Comparison of ENCODE assay signal across 8 cellular contexts in genomic region chr10:29487032-29487883, GRCh38.
DNase-seq lines count a peak whose midpoint lies in the region; ATAC-seq, FAIRE-seq and TF ChIP-seq lines count a peak whose summit lies in the region.
"Not testable (repeated sequence)": the region's sequence is repeated elsewhere in the genome, so short reads cannot be mapped to it uniquely, and the experiment has no call there.

No MANE protein-coding gene starts in this region.

- DNase-seq in A549 (ENCODE audit: low read depth in 1 of 2, low spot score in 1 of 2); GM12892 (ENCODE audit: insufficient read length); endothelial cell of umbilical vein (ENCODE audit: low read depth, low spot score): not testable (repeated sequence)
- peak; percentile 50 for DNase-seq in NB4 (ENCODE audit: low read depth)
- DNase-seq in activated CD8-positive, alpha-beta T cell treated with anti-CD3 and anti-CD28 coated beads, Interleukin-2, amount 10 ng/mL, durations not matched to agents 7 days and 5 days: peak; percentile 47
- DNase-seq in osteocyte (ENCODE audit: extremely low spot score, unreplicated experiment): peak; percentile 56
- peak in 1 of 2 donors; percentile 64 for DNase-seq in stimulated activated naive CD8-positive, alpha-beta T cell treated with anti-CD3 and anti-CD28 coated beads, Interleukin-15, amount 100 ng/mL, for 72 hours

- H3K36me3 ChIP-seq in endothelial cell of umbilical vein (ENCODE audit: control insufficient read depth in 2 of 2, extremely low read depth in 1 of 2, insufficient read depth in 2 of 2, low read length in 2 of 2): peaks cover 2 to 30% of the 10 kb centered on the region in 2 experiments

- peaks cover 44% of the 10 kb centered on the region for H3K36me3 Mint-ChIP-seq in activated CD8-positive, alpha-beta T cell treated with anti-CD3 and anti-CD28 coated beads, Interleukin-2, amount 10 ng/mL, durations not matched to agents 7 days and 5 days (ENCODE audit: low read depth)
- peaks cover 20% of the 10 kb centered on the region for H3K36me3 Mint-ChIP-seq in activated naive CD8-positive, alpha-beta T cell
- peaks cover 72% of the 10 kb centered on the region for H3K36me3 Mint-ChIP-seq in osteocyte (ENCODE audit: unreplicated experiment)

- TF ChIP-seq POLR2A in A549 (IDR thresholded peaks at IDR 0.05; ENCODE audit: low read length); GM12892 (IDR thresholded peaks at IDR 0.05; ENCODE audit: low read depth, low read length); NB4 (IDR thresholded peaks at IDR 0.05; ENCODE audit: extremely low read depth, insufficient read length); endothelial cell of umbilical vein (IDR thresholded peaks at IDR 0.05; ENCODE audit: low read depth, low read length): not testable (repeated sequence)

- not testable (repeated sequence) for H3K9me1 ChIP-seq in endothelial cell of umbilical vein (replicated peaks; ENCODE audit: control insufficient read depth, extremely low read depth, insufficient read depth, low read length)

- dilution Hi-C loops in endothelial cell of umbilical vein (cut with MboI; ENCODE audit: extremely low pct_ligation_motif_present, low sequenced_read_pairs): not testable (repeated sequence)

- BruUV-seq in endothelial cell of umbilical vein (replicated peaks; lab: Mats Ljungman, UMichigan): not testable (repeated sequence)

- H3K4me1 Mint-ChIP-seq in activated CD8-positive, alpha-beta T cell treated with anti-CD3 and anti-CD28 coated beads, Interleukin-2, amount 10 ng/mL, durations not matched to agents 7 days and 5 days (ENCODE audit: low read depth): peaks cover 57% of the 10 kb centered on the region
- peaks cover 38% of the 10 kb centered on the region for H3K4me1 Mint-ChIP-seq in activated naive CD8-positive, alpha-beta T cell (ENCODE audit: low read depth)
- peaks cover 19% of the 10 kb centered on the region for H3K4me1 Mint-ChIP-seq in osteocyte (ENCODE audit: unreplicated experiment)
- peaks cover 72% of the 10 kb centered on the region for H3K4me1 Mint-ChIP-seq in stimulated activated naive CD8-positive, alpha-beta T cell treated with anti-CD3 and anti-CD28 coated beads, Interleukin-15, amount 100 ng/mL, for 72 hours

- H3K4me2 ChIP-seq in A549; endothelial cell of umbilical vein (ENCODE audit: insufficient read depth, low read length): not testable (repeated sequence)

- H3K27me3 Mint-ChIP-seq in activated CD8-positive, alpha-beta T cell treated with anti-CD3 and anti-CD28 coated beads, Interleukin-2, amount 10 ng/mL, durations not matched to agents 7 days and 5 days (ENCODE audit: low read depth); activated naive CD8-positive, alpha-beta T cell; osteocyte (ENCODE audit: unreplicated experiment); stimulated activated naive CD8-positive, alpha-beta T cell treated with anti-CD3 and anti-CD28 coated beads, Interleukin-15, amount 100 ng/mL, for 72 hours: not testable (repeated sequence)

- not testable (repeated sequence) for H3K27ac ChIP-seq in A549; endothelial cell of umbilical vein (ENCODE audit: insufficient read depth, low read depth, low read length)

- peaks cover 13% of the 10 kb centered on the region for H3K9me3 Mint-ChIP-seq in activated CD8-positive, alpha-beta T cell treated with anti-CD3 and anti-CD28 coated beads, Interleukin-2, amount 10 ng/mL, durations not matched to agents 7 days and 5 days (ENCODE audit: insufficient read depth)
- not testable (repeated sequence) for H3K9me3 Mint-ChIP-seq in activated naive CD8-positive, alpha-beta T cell (ENCODE audit: low read depth); osteocyte (ENCODE audit: unreplicated experiment); stimulated activated naive CD8-positive, alpha-beta T cell treated with anti-CD3 and anti-CD28 coated beads, Interleukin-15, amount 100 ng/mL, for 72 hours

- not testable (repeated sequence) for H3K4me3 ChIP-seq in A549; NB4 (ENCODE audit: low read depth, low read length); endothelial cell of umbilical vein (replicated peaks in 1 of 3; ENCODE audit: insufficient read depth in 1 of 3, low read depth in 1 of 3, low read length in 3 of 3)

- not testable (repeated sequence) for H3K4me1 ChIP-seq in A549; endothelial cell of umbilical vein (ENCODE audit: control insufficient read depth, extremely low read depth, insufficient read depth, low read length)

- intact Hi-C loops in endothelial cell of umbilical vein (cut with micrococcal nuclease): not testable (repeated sequence)

- not testable (repeated sequence) for TF ChIP-seq EP300 in A549 (IDR thresholded peaks at IDR 0.05)

- not testable (repeated sequence) for TF ChIP-seq RAD21 in A549 (conservative IDR thresholded peaks at IDR 0.05 in 1 of 2, IDR thresholded peaks at IDR 0.05 in 1 of 2)

- H2AFZ ChIP-seq in endothelial cell of umbilical vein (ENCODE audit: low read depth, low read length): not testable (repeated sequence)

- FAIRE-seq in A549 (lab: Jason Lieb, UNC) (peak; percentile 59), GM12892 (lab: Jason Lieb, UNC) (peak; percentile 86), endothelial cell of umbilical vein (lab: Jason Lieb, UNC) (peak; percentile 15)

- not testable (repeated sequence) for H3K27me3 ChIP-seq in endothelial cell of umbilical vein (ENCODE audit: control insufficient read depth in 2 of 2, insufficient read depth in 2 of 2, low read length in 2 of 2)

- not testable (repeated sequence) for TF ChIP-seq CTCF in A549 (IDR thresholded peaks at IDR 0.05); NB4 (IDR thresholded peaks at IDR 0.05; ENCODE audit: low read depth, low read length); endothelial cell of umbilical vein (IDR thresholded peaks at IDR 0.05; ENCODE audit: extremely low read depth in 1 of 2, insufficient read depth in 1 of 2, low read depth in 1 of 2, low read length in 2 of 2); osteocyte (IDR thresholded peaks at IDR 0.05)

- H3K4me3 Mint-ChIP-seq in activated CD8-positive, alpha-beta T cell treated with anti-CD3 and anti-CD28 coated beads, Interleukin-2, amount 10 ng/mL, durations not matched to agents 7 days and 5 days; activated naive CD8-positive, alpha-beta T cell; osteocyte (ENCODE audit: unreplicated experiment): not testable (repeated sequence)
- peak overlapping the region; percentile 57 to 73 for H3K4me3 Mint-ChIP-seq in stimulated activated naive CD8-positive, alpha-beta T cell treated with anti-CD3 and anti-CD28 coated beads, Interleukin-15, amount 100 ng/mL, for 72 hours

- peak overlapping the region; percentile 77 for H3K27ac Mint-ChIP-seq in activated CD8-positive, alpha-beta T cell treated with anti-CD3 and anti-CD28 coated beads, Interleukin-2, amount 10 ng/mL, durations not matched to agents 7 days and 5 days
- H3K27ac Mint-ChIP-seq in activated naive CD8-positive, alpha-beta T cell: peak overlapping the region; percentile 58
- H3K27ac Mint-ChIP-seq in osteocyte (ENCODE audit: unreplicated experiment): not testable (repeated sequence)
- H3K27ac Mint-ChIP-seq in stimulated activated naive CD8-positive, alpha-beta T cell treated with anti-CD3 and anti-CD28 coated beads, Interleukin-15, amount 100 ng/mL, for 72 hours: peak overlapping the region; percentile 84 to 95

- not testable (repeated sequence) for H3K9me3 ChIP-seq in A549; endothelial cell of umbilical vein (replicated peaks; ENCODE audit: control insufficient read depth, insufficient read depth, low read length)

- not testable (repeated sequence) for H3K9ac ChIP-seq in endothelial cell of umbilical vein (replicated peaks; ENCODE audit: extremely low read depth, insufficient read depth, low read length)

- not testable (repeated sequence) for H4K20me1 ChIP-seq in endothelial cell of umbilical vein (replicated peaks; ENCODE audit: control insufficient read depth, extremely low read depth, insufficient read depth, low read length)

- not testable (repeated sequence) for ATAC-seq in A549
- peak; percentile 16 for ATAC-seq in activated CD8-positive, alpha-beta T cell treated with anti-CD3 and anti-CD28 coated beads, Interleukin-2, amount 10 ng/mL, durations not matched to agents 7 days and 5 days
- ATAC-seq in stimulated activated naive CD8-positive, alpha-beta T cell treated with anti-CD3 and anti-CD28 coated beads, Interleukin-15, amount 100 ng/mL, for 72 hours: peak; percentile 56

- WGBS in A549 (ENCODE audit: missing lambda C conversion rate): 89% methylated on average over 21 of the region's 21 CpGs

- CTCF ChIA-PET in A549 (lab: Yijun Ruan, JAX): interaction anchor here (1.1 to 3.0 kb wide), 2 partner anchors 9 to 370 kb away, joined by 3 to 22 read pairs; no protein-coding TSS in a partner anchor
- CTCF ChIA-PET in activated CD8-positive, alpha-beta T cell treated with anti-CD3 and anti-CD28 coated beads, Interleukin-2, amount 10 ng/mL, durations not matched to agents 7 days and 5 days (lab: Charles Lee): interaction anchor here (1.0 to 3.1 kb wide), 4 partner anchors 9 to 80 kb away, joined by 3 to 35 read pairs (median 4); no protein-coding TSS in a partner anchor
- CTCF ChIA-PET in endothelial cell of umbilical vein (lab: Charles Lee): interaction anchor here (1.0 to 1.1 kb wide), 2 partner anchors 9 to 15 kb away, joined by 3 to 6 read pairs; no protein-coding TSS in a partner anchor

- not testable (repeated sequence) for H3K79me2 ChIP-seq in endothelial cell of umbilical vein (ENCODE audit: control insufficient read depth, insufficient read depth, low read length)

- POLR2A ChIA-PET in A549 (lab: Yijun Ruan, JAX); activated CD8-positive, alpha-beta T cell treated with anti-CD3 and anti-CD28 coated beads, Interleukin-2, amount 10 ng/mL, durations not matched to agents 7 days and 5 days (lab: Charles Lee); endothelial cell of umbilical vein (lab: Charles Lee): not testable (repeated sequence)
